In the genomic region with DNA sequence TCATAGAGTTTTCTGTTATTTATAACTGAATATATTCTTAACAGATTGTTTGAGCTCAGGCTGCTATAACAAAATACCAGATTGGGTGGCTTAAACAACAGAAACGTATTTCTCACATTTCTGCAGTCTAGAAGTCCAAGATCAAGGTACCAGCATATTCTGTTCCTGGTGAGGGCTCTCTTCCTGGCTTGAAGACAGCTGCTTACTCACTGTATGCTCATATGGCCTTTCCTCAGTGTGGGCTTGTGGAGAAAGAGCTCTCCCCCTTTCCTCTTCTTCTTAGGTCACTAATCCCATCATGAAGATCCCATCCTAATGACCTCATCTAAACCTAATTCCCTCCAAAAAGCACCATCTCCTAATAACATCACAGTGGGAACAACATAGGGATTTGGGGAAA, we compare ENCODE assay signal across 1 cellular context.
TF ChIP-seq lines count a peak whose summit lies in the region.

No MANE protein-coding gene starts in this region.

TF ChIP-seq in IMR-90, 13 proteins besides CTCF, POLR2A, EP300 and RAD21:
- TF ChIP-seq CEBPB (IDR thresholded peaks at IDR 0.05; ENCODE audit: low read depth, low read length) (no peak), SMC3 (IDR thresholded peaks at IDR 0.05; ENCODE audit: low read depth, low read length) (no peak), CHD1 (IDR thresholded peaks at IDR 0.05; ENCODE audit: low read depth, low read length) (no peak), NFE2L2 (IDR thresholded peaks at IDR 0.05; ENCODE audit: low read depth, low read length) (no peak), MXI1 (IDR thresholded peaks at IDR 0.05; ENCODE audit: borderline replicate concordance, low read depth, low read length) (no peak), RCOR1 (IDR thresholded peaks at IDR 0.05; ENCODE audit: insufficient replicate concordance, low read length) (no peak), FOS (IDR thresholded peaks at IDR 0.05; ENCODE audit: low read depth, low read length) (no peak)
TF ChIP-seq in IMR-90: peak in this region for 0.
